In genomic region chr12:75662501-75663159, GRCh38 we compare ENCODE assay signal across 30 cellular contexts.
DNase-seq lines count a peak whose midpoint lies in the region; ATAC-seq and TF ChIP-seq lines count a peak whose summit lies in the region.
"Had no signal": no experiment of that assay in that cellular context is flagged by ENCODE, and none has a peak within 500 bp of the region (broad histone marks: within the 10 kb centered on the region; RNA-seq: fewer than 3 reads in every experiment).

No MANE protein-coding gene starts in this region.

- no peak for TF ChIP-seq RAD21 in HCT116 (IDR thresholded peaks at IDR 0.05; ENCODE audit: low read depth)

- H4K20me1 ChIP-seq in HCT116 (ENCODE audit: insufficient read depth), result no peaks in the 10 kb centered on the region

- H2AFZ ChIP-seq in ACC112 (ENCODE audit: low read length, unreplicated experiment) (no peak overlapping the region), HCT116 (ENCODE audit: low read depth, low read length, poor library complexity, severe bottlenecking) (no peak overlapping the region)
- H2AFZ ChIP-seq: GM23338 had no signal

- CTCF ChIA-PET in HCT116 (lab: Charles Lee), result no interaction called here

- BruUV-seq in HCT116 (replicated peaks; lab: Mats Ljungman, UMichigan), result no TSS peak

- H3K4me1 ChIP-seq in ACC112 (ENCODE audit: control insufficient read depth, insufficient read depth, low read length, unreplicated experiment), result peaks cover 71% of the 10 kb centered on the region
- peaks cover 89 to 97% of the 10 kb centered on the region in 2 experiments for H3K4me1 ChIP-seq in HCT116 (ENCODE audit: control insufficient read depth in 1 of 2, insufficient read depth in 2 of 2, low read length in 2 of 2)
- H3K4me1 ChIP-seq in RWPE2 (ENCODE audit: insufficient read depth, poor library complexity, severe bottlenecking), result peaks cover 44% of the 10 kb centered on the region
- H3K4me1 ChIP-seq: left ventricle myocardium inferior, upper lobe of left lung had no signal

- RAD21 ChIA-PET in HCT116 (lab: Charles Lee; ENCODE audit: low non-redundant PET in 1 of 2, low total read pairs in 2 of 2, uncharacterized antibody in 2 of 2, unreplicated experiment in 2 of 2), result interaction anchor here in 1 of 2 experiments (0.5 kb wide), 1 partner anchor 41 kb away, joined by 3 read pairs; no protein-coding TSS in a partner anchor

- no peak for DNase-seq in HCT116 (ENCODE audit: low read depth, low spot score)
- DNase-seq in RWPE2 (ENCODE audit: low spot score), result no peak
- DNase-seq in fibroblast of the aortic adventitia (ENCODE audit: low read depth), result peak; percentile 26
- DNase-seq in 8988T, result no peak
- DNase-seq: activated CD4-positive, alpha-beta T cell treated with anti-CD3 and anti-CD28 coated beads for 48 hours; CD8-positive, alpha-beta T cell; cortex of kidney; effector memory CD8-positive, alpha-beta T cell; foreskin fibroblast; heart left ventricle; left ventricle myocardium inferior; NCI-H1417 treated with DMSO at 0.1 percent for 48 hours; NCI-H2081 treated with DMSO at 0.1 percent for 48 hours; posterior cingulate gyrus; small intestine; stimulated activated naive B cell treated with anti-CD40 and anti-IgM and Interleukin-4, amounts not matched to agents 10 μg/mL and 1 μg/mL and 100 μg/mL, for 72 hours; T1000; upper lobe of left lung; WERI-Rb-1 had no signal

- H3K9me2 ChIP-seq in HCT116 (ENCODE audit: insufficient read depth), result no peaks in the 10 kb centered on the region

- peak overlapping the region; percentile 20 for H3K4me2 ChIP-seq in HCT116 (ENCODE audit: low read length)
- H3K4me2 ChIP-seq: A549, GM23338, KMS-11 had no signal

- TF ChIP-seq POLR2A in HCT116 (IDR thresholded peaks at IDR 0.05; ENCODE audit: borderline replicate concordance, extremely low read depth, insufficient read depth, insufficient read length), result no peak

- H3K4me3 ChIP-seq in ACC112 (ENCODE audit: low read depth, low read length), result no peak overlapping the region
- no peak overlapping the region for H3K4me3 ChIP-seq in HCT116 (replicated peaks in 1 of 2; ENCODE audit: low read depth in 1 of 2, low read length in 2 of 2)
- no peak overlapping the region for H3K4me3 ChIP-seq in RWPE2 (ENCODE audit: severe bottlenecking)
- H3K4me3 ChIP-seq in fibroblast of the aortic adventitia (ENCODE audit: low read depth, low read length), result no peak overlapping the region
- H3K4me3 ChIP-seq: A549, cardiac muscle cell, GM23338, heart left ventricle, left ventricle myocardium inferior, right atrium auricular region, suprapubic skin, upper lobe of left lung had no signal

- POLR2A ChIA-PET in HCT116 (lab: Charles Lee), result interaction anchor here (1.1 to 2.6 kb wide), 5 partner anchors 9 to 62 kb away, joined by 3 to 14 read pairs (median 7); no protein-coding TSS in a partner anchor

- TF ChIP-seq CTCF in HCT116 (IDR thresholded peaks at IDR 0.05 in 2 of 3, conservative IDR thresholded peaks at IDR 0.05 in 1 of 3; ENCODE audit: borderline replicate concordance in 1 of 3, insufficient read depth in 1 of 3, low read depth in 2 of 3, low read length in 2 of 3) (no peak), RWPE2 (IDR thresholded peaks at IDR 0.05; ENCODE audit: poor library complexity, severe bottlenecking) (no peak), fibroblast of the aortic adventitia (IDR thresholded peaks at IDR 0.05; ENCODE audit: insufficient read depth, low read length) (no peak)

- ATAC-seq in HCT116 (no peak), RWPE2 (ENCODE audit: low read depth) (no peak), HG03045 (IDR thresholded peaks at IDR 0.05; ENCODE audit: unreplicated experiment) (no peak), GM19455 (IDR thresholded peaks at IDR 0.05; ENCODE audit: unreplicated experiment) (no peak), HG02571 (IDR thresholded peaks at IDR 0.05; ENCODE audit: unreplicated experiment) (no peak)
- ATAC-seq: A549; CD8-positive, alpha-beta T cell; effector memory CD8-positive, alpha-beta T cell; GM23338; heart left ventricle; stimulated activated naive B cell treated with anti-CD40 and anti-IgM and Interleukin-4, amounts not matched to agents 10 μg/mL and 1 μg/mL and 100 μg/mL, for 72 hours had no signal

- no peaks in the 10 kb centered on the region for H3K79me2 ChIP-seq in ACC112 (ENCODE audit: control insufficient read depth, insufficient read depth, low read length, unreplicated experiment)
- no peaks in the 10 kb centered on the region for H3K79me2 ChIP-seq in HCT116 (ENCODE audit: insufficient read depth, low read length)

- H3K27me3 ChIP-seq in ACC112 (ENCODE audit: insufficient read depth, low read length) (no peaks in the 10 kb centered on the region), HCT116 (ENCODE audit: insufficient read depth, low read length) (no peaks in the 10 kb centered on the region), RWPE2 (ENCODE audit: insufficient read depth, poor library complexity, severe bottlenecking) (no peaks in the 10 kb centered on the region)
- H3K27me3 ChIP-seq: cardiac muscle cell, heart left ventricle, right atrium auricular region, suprapubic skin, upper lobe of left lung had no signal

- H3K9ac ChIP-seq in HCT116 (ENCODE audit: low read length), result peak overlapping the region; percentile 64; the same call in 1 of the 2 replicates
- H3K9ac ChIP-seq: KMS-11 had no signal

- intact Hi-C loops in HCT116 (cut with micrococcal nuclease), result loop anchor here (5.0 kb wide), 1 partner anchor 200 kb away; no protein-coding TSS in a partner anchor

- H3K36me3 ChIP-seq in ACC112 (ENCODE audit: insufficient read depth, low read length) (no peaks in the 10 kb centered on the region), HCT116 (ENCODE audit: control insufficient read depth in 1 of 2, insufficient read depth in 2 of 2, low read length in 2 of 2) (0 out of 4 replicates have a peak, but pooled peaks cover 0 to 3% of the 10 kb centered on the region in 2 experiments), RWPE2 (ENCODE audit: low read depth) (no peaks in the 10 kb centered on the region)
- H3K36me3 ChIP-seq: cardiac muscle cell, heart left ventricle, left ventricle myocardium inferior, right atrium auricular region, suprapubic skin, upper lobe of left lung, WERI-Rb-1 had no signal

- H3K27ac ChIP-seq in ACC112 (ENCODE audit: low read depth, low read length), result peak overlapping the region; percentile 99
- peak overlapping the region; percentile 99 for H3K27ac ChIP-seq in HCT116 (ENCODE audit: low read depth, low read length)
- peak overlapping the region; percentile 98 for H3K27ac ChIP-seq in RWPE2 (ENCODE audit: poor library complexity, severe bottlenecking)
- H3K27ac ChIP-seq: cardiac muscle cell, heart left ventricle, HL-60, KMS-11, left ventricle myocardium inferior, right atrium auricular region, suprapubic skin, upper lobe of left lung, WERI-Rb-1 had no signal

- no peaks in the 10 kb centered on the region for H3K9me3 ChIP-seq in HCT116 (ENCODE audit: control insufficient read depth in 1 of 2, insufficient read depth in 1 of 2, low read depth in 1 of 2, low read length in 2 of 2)
- H3K9me3 ChIP-seq in RWPE2 (ENCODE audit: severe bottlenecking), result no peaks in the 10 kb centered on the region
- H3K9me3 ChIP-seq: A549, heart left ventricle, left ventricle myocardium inferior, right atrium auricular region, suprapubic skin, upper lobe of left lung had no signal

TF ChIP-seq in HCT116, 20 proteins besides CTCF, POLR2A, EP300 and RAD21:
- 0 out of 2 replicates have a peak, but pooled peaks have one; percentile 14 for TF ChIP-seq MAX (IDR thresholded peaks at IDR 0.05)
- TF ChIP-seq SRF (IDR thresholded peaks at IDR 0.05; ENCODE audit: low read depth), result no peak
